ENCODE assay signal across 8 cellular contexts in genomic region chr4:75895744-75896314, GRCh38. TPM values are rescaled to one million over a fixed set of nuclear protein-coding genes. Genes with fewer than 3 reads are reported as not detected.
A peak's percentile ranks its signal among the peaks of the same experiment; 100 is the strongest.
DNase-seq lines count a peak whose midpoint lies in the region; ATAC-seq and TF ChIP-seq lines count a peak whose summit lies in the region.

No MANE protein-coding gene starts in this region.

- no peaks in the 10 kb centered on the region for H3K9me3 ChIP-seq in left lung

- H3K27me3 ChIP-seq in left lung = no peaks in the 10 kb centered on the region

- H3K4me1 ChIP-seq in left lung = no peaks in the 10 kb centered on the region

- no peaks in the 10 kb centered on the region for H3K36me3 ChIP-seq in left lung

- H3K4me3 ChIP-seq in GM12875 (ENCODE audit: low read depth, low read length) (no peak overlapping the region), astrocyte of the cerebellum (ENCODE audit: low read depth, low read length) (no peak overlapping the region), left lung (no peak overlapping the region)

- in situ Hi-C loops in astrocyte of the cerebellum (cut with HindIII; ENCODE audit: low sequenced_read_pairs) = no loop called here

- H3K27ac ChIP-seq in left lung = no peak overlapping the region

- intact Hi-C loops in left lung (cut with DNase I) = no loop called here

- peak; percentile 61 for TF ChIP-seq CTCF in GM12875 (IDR thresholded peaks at IDR 0.05; ENCODE audit: borderline replicate concordance, insufficient read depth, low read depth, low read length)
- TF ChIP-seq CTCF in astrocyte of the cerebellum (IDR thresholded peaks at IDR 0.05; ENCODE audit: low read depth, low read length, missing control alignments) = peak; percentile 60
- peak; percentile 35 to 59 for TF ChIP-seq CTCF in left lung (IDR thresholded peaks at IDR 0.05)

- DNase-seq in AG20443 (ENCODE audit: low spot score) (peak; percentile 45), NAMALWA (ENCODE audit: low spot score) (peak; percentile 67), astrocyte of the cerebellum (ENCODE audit: low read depth) (peak; percentile 3), left lung (no peak), COLO668 (lab: John Stamatoyannopoulos, UW; ENCODE audit: unreplicated experiment) (no peak)
- DNase-seq in activated CD8-positive, alpha-beta memory T cell treated with anti-CD3 and anti-CD28 coated beads, Interleukin-2, amount 50 U/mL, for 4 hours = no peak

- ATAC-seq in left lung (peak; percentile 88), GM19324 (IDR thresholded peaks at IDR 0.05; ENCODE audit: low FRiP score, unreplicated experiment) (no peak)

RNA-seq across cellular contexts. Expression of gene PPEF2, which starts 6.4 kb away (rescaled TPM):
- total RNA-seq in left lung = not detected

RNA-seq across cellular contexts. Expression of gene NAAA, which starts 45.0 kb away (rescaled TPM):
- total RNA-seq in left lung = 10 to 100 TPM; 25.1 to 25.9 TPM

Comparison
In these comparisons a context has a peak if more than half of its experiments do, and no peak if none do; other contexts are left out.
1. DNase-seq: peak in AG20443 (single experiment), NAMALWA (single experiment) and astrocyte of the cerebellum (single experiment); none in left lung (0 of 2), activated CD8-positive, alpha-beta memory T cell treated with anti-CD3 and anti-CD28 coated beads, Interleukin-2, amount 50 U/mL, for 4 hours (single experiment) and COLO668 (single experiment).
2. Peak in every context shown above with its lines, with median percentiles within 50 percentile points of each other: CTCF ChIP-seq.